Comparison of ENCODE assay signal across 10 cellular contexts in the genomic region with DNA sequence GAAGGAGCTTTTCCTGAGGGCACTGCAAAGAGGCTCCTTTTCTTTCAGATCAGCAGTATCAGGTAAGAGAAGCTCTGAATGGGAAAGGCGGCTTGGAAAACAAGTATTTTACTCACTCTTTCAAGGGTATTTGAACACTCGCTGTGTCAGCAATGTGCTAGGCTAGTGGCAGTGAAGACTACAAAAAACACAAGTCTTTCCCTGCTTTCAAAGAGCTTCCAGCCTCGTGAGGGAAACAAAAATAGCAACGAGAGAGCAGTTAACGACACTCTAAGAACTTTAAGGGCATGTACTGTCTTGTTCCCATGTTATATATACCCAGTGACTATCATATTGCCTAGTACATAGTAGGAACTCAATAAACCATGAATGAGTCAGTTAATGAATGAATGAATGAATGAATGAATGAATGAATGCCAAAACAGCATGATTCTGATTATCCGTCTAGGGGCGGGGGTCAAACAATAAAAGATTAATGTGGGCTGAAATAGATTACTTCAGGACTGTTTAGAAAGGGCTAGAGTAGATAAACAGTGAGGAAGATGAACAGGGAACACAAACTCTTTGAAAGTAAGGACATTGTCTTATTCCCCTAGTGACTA. TPM values are rescaled to one million over a fixed set of nuclear protein-coding genes. Genes with fewer than 3 reads are reported as not detected.
DNase-seq lines count a peak whose midpoint lies in the region; ATAC-seq and TF ChIP-seq lines count a peak whose summit lies in the region.
"Had no signal": no experiment of that assay in that cellular context is flagged by ENCODE, and none has a peak within 500 bp of the region (broad histone marks: within the 10 kb centered on the region; RNA-seq: fewer than 3 reads in every experiment).

No MANE protein-coding gene starts in this region.

- no peak for DNase-seq in activated CD4-positive, alpha-beta T cell treated with anti-CD3 and anti-CD28 coated beads, Interleukin-2, amount 10 ng/mL, durations not matched to agents 24 days and 14 days
- no peak for DNase-seq in activated CD4-positive, alpha-beta T cell treated with anti-CD3 and anti-CD28 coated beads, Interleukin-2, amount 50 U/mL, for 1 hour
- DNase-seq in thyroid gland (no peak), NCI-H2107 treated with DMSO at 0.1 percent for 48 hours (lab: John Stamatoyannopoulos, UW; ENCODE audit: unreplicated experiment) (no peak), H4 (ENCODE audit: low spot score) (no peak), medulla oblongata (ENCODE audit: extremely low spot score) (no peak)

- no peak for TF ChIP-seq CTCF in thyroid gland (IDR thresholded peaks at IDR 0.05)

- no peak for ATAC-seq in activated T-helper 17 cell treated with anti-CD3 and anti-CD28 coated beads, Interleukin-2, amount 50 U/mL, for 72 hours (replicated peaks)

- no peaks in the 10 kb centered on the region for H3K36me3 Mint-ChIP-seq in activated CD4-positive, alpha-beta T cell treated with anti-CD3 and anti-CD28 coated beads, Interleukin-2, amount 10 ng/mL, durations not matched to agents 24 days and 14 days (ENCODE audit: low read depth)
- H3K36me3 Mint-ChIP-seq in activated T-helper 17 cell treated with anti-CD3 and anti-CD28 coated beads, Interleukin-2, amount 50 U/mL, for 72 hours (ENCODE audit: low read depth), result no peaks in the 10 kb centered on the region

- peaks cover 38% of the 10 kb centered on the region for H3K27me3 Mint-ChIP-seq in activated CD4-positive, alpha-beta T cell treated with anti-CD3 and anti-CD28 coated beads, Interleukin-2, amount 10 ng/mL, durations not matched to agents 24 days and 14 days
- peaks cover 24% of the 10 kb centered on the region for H3K27me3 Mint-ChIP-seq in activated T-helper 17 cell treated with anti-CD3 and anti-CD28 coated beads, Interleukin-2, amount 50 U/mL, for 72 hours

- H3K36me3 ChIP-seq in thyroid gland, result no peaks in the 10 kb centered on the region

- intact Hi-C loops in activated CD4-positive, alpha-beta T cell treated with anti-CD3 and anti-CD28 coated beads, Interleukin-2, amount 10 ng/mL, durations not matched to agents 24 days and 14 days (cut with micrococcal nuclease), result loop anchor here (1.0 to 5.0 kb wide), 2 partner anchors 14 to 195 kb away; a partner anchor contains a TSS
- intact Hi-C loops in thyroid gland (cut with DNase I), result no loop called here

- peaks cover 17% of the 10 kb centered on the region for H3K4me1 Mint-ChIP-seq in activated CD4-positive, alpha-beta T cell treated with anti-CD3 and anti-CD28 coated beads, Interleukin-2, amount 10 ng/mL, durations not matched to agents 24 days and 14 days
- H3K4me1 Mint-ChIP-seq in activated T-helper 17 cell treated with anti-CD3 and anti-CD28 coated beads, Interleukin-2, amount 50 U/mL, for 72 hours, result peaks cover 12% of the 10 kb centered on the region

- peak overlapping the region; percentile 80 for H3K4me3 Mint-ChIP-seq in activated CD4-positive, alpha-beta T cell treated with anti-CD3 and anti-CD28 coated beads, Interleukin-2, amount 10 ng/mL, durations not matched to agents 24 days and 14 days
- peak overlapping the region; percentile 78 for H3K4me3 Mint-ChIP-seq in activated T-helper 17 cell treated with anti-CD3 and anti-CD28 coated beads, Interleukin-2, amount 50 U/mL, for 72 hours

- H3K4me3 ChIP-seq in iPS-18c (ENCODE audit: insufficient read depth, low read depth, low read length) (peak overlapping the region; percentile 65; the same call in 1 of the 2 replicates), thyroid gland (replicated peaks in 1 of 3) (peak overlapping the region in 1 of 3 donors; percentile 30)

- 31 to 32% methylated on average over 7 of the region's 7 CpGs for WGBS in thyroid gland, 2 donors

- H3K27me3 ChIP-seq in thyroid gland, result no peaks in the 10 kb centered on the region

- no peaks in the 10 kb centered on the region for H3K9me3 ChIP-seq in iPS-18c (ENCODE audit: control insufficient read depth, insufficient read depth, low read length)
- no peaks in the 10 kb centered on the region for H3K9me3 ChIP-seq in thyroid gland

- H3K4me1 ChIP-seq in thyroid gland, result peaks cover 0 to 6% of the 10 kb centered on the region in 2 donors

- no peak overlapping the region for H3K27ac Mint-ChIP-seq in activated CD4-positive, alpha-beta T cell treated with anti-CD3 and anti-CD28 coated beads, Interleukin-2, amount 10 ng/mL, durations not matched to agents 24 days and 14 days
- peak overlapping the region; percentile 81 for H3K27ac Mint-ChIP-seq in activated T-helper 17 cell treated with anti-CD3 and anti-CD28 coated beads, Interleukin-2, amount 50 U/mL, for 72 hours

- H3K27ac ChIP-seq in thyroid gland, result peak overlapping the region; percentile 7 to 69 (median 51)
- H3K27ac ChIP-seq: C4-2B, VCaP had no signal

- H3K9me3 Mint-ChIP-seq in activated CD4-positive, alpha-beta T cell treated with anti-CD3 and anti-CD28 coated beads, Interleukin-2, amount 10 ng/mL, durations not matched to agents 24 days and 14 days, result no peaks in the 10 kb centered on the region
- no peaks in the 10 kb centered on the region for H3K9me3 Mint-ChIP-seq in activated T-helper 17 cell treated with anti-CD3 and anti-CD28 coated beads, Interleukin-2, amount 50 U/mL, for 72 hours

- no peak for TF ChIP-seq POLR2A in thyroid gland (IDR thresholded peaks at IDR 0.05)

RNA-seq across cellular contexts. Expression of a gene that starts 14.2 kb away (rescaled TPM):
- 0.51 and 0.66 TPM in 2 replicates for total RNA-seq in activated CD4-positive, alpha-beta T cell treated with anti-CD3 and anti-CD28 coated beads, Interleukin-2, amount 10 ng/mL, durations not matched to agents 24 days and 14 days
- total RNA-seq in activated T-helper 17 cell treated with anti-CD3 and anti-CD28 coated beads, Interleukin-2, amount 50 U/mL, for 72 hours, result under 1 TPM; 0.43 to 0.90 TPM
- 1 to 10 TPM; 1.8 to 8.3 (median 3.4) TPM for total RNA-seq in thyroid gland
- total RNA-seq in H4 (2014; rRNA removed; shearing (Covaris generic)), result 0.72 and 1.4 TPM in 2 replicates
